In the genomic region with DNA sequence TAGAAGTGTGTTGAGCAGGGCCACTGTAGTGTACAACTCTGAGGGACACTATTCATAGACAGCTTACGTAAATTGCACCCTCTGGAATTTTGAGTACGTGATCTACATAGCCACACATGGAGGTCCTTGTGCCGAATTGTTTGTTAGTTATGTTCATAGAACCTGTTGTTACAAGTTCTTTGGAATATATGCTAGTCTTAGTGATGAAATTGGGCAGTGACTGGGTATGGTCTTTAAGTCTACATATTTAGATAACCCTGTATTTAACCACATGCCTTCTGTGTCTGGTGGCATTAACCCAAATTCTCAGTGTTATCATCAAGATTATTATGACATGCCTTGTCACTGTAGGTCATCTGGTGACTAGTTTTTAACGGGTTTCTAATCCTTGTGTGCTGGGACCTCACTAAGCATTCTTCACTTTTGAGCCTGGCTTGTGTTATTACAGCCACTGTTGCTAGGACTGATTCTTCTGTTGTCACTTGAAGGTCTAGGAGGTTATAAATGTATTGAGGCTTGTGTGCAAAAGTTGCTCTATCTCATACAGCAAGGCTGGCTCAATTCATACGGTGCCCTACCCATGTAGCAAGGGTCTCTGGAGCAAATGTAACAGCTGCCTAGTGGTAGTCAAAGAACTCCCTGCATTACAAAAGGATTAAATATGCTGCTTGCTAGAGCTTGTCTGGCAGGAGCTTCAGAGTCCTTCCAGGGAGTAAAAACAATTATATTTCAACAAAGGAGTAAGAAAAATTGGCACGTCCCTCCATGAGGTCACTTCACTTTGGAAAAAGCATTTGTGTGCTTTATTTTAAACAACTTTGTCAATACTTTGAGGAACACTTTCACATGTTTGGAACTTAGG, we compare ENCODE assay signal across 9 cellular contexts.
A peak's percentile ranks its signal among the peaks of the same experiment; 100 is the strongest.
DNase-seq lines count a peak whose midpoint lies in the region; ATAC-seq and TF ChIP-seq lines count a peak whose summit lies in the region.
"Had no signal": no experiment of that assay in that cellular context is flagged by ENCODE, and none has a peak within 500 bp of the region (broad histone marks: within the 10 kb centered on the region; RNA-seq: fewer than 3 reads in every experiment).

No MANE protein-coding gene starts in this region.

- H3K9me2 ChIP-seq in PC-3 (replicated peaks; ENCODE audit: low read length): no peaks in the 10 kb centered on the region

- no peak overlapping the region for H3K4me2 ChIP-seq in PC-3 (ENCODE audit: low read length)

- no peaks in the 10 kb centered on the region; the same call in 1 of the 2 replicates for H3K4me1 ChIP-seq in PC-3 (ENCODE audit: insufficient read depth, low read length)
- no peaks in the 10 kb centered on the region for H3K4me1 ChIP-seq in foreskin keratinocyte

- H4K20me1 ChIP-seq in PC-3 (ENCODE audit: low read length): no peaks in the 10 kb centered on the region

- no peak for TF ChIP-seq CTCF in PC-3 (conservative IDR thresholded peaks at IDR 0.05; ENCODE audit: low read depth, low read length)
- TF ChIP-seq CTCF in foreskin keratinocyte (conservative IDR thresholded peaks at IDR 0.05): no peak

- H3K9me3 ChIP-seq in PC-3 (ENCODE audit: low read length): no peaks in the 10 kb centered on the region

- no peak overlapping the region for H2AFZ ChIP-seq in PC-3 (ENCODE audit: low read length)

- ATAC-seq in HG02623 (IDR thresholded peaks at IDR 0.05; ENCODE audit: unreplicated experiment): peak; percentile 11
- 0 out of 2 replicates have a peak, but pooled peaks have one; percentile 16 for ATAC-seq in PC-3
- ATAC-seq in foreskin keratinocyte: peak; percentile 77
- no peak for ATAC-seq in stimulated activated memory B cell treated with anti-CD40 and anti-IgM and Interleukin-4, amounts not matched to agents 10 μg/mL and 1 μg/mL and 100 μg/mL, for 72 hours

- H3K36me3 ChIP-seq in PC-3 (ENCODE audit: low read depth, low read length): no peaks in the 10 kb centered on the region

- no peak for DNase-seq in PC-3
- peak; percentile 66 to 88 for DNase-seq in foreskin keratinocyte
- no peak for DNase-seq in stimulated activated naive CD4-positive, alpha-beta T cell treated with Interleukin-2 at 50 U/mL for 16 hours (lab: John Stamatoyannopoulos, UW)
- DNase-seq in inferior parietal cortex (ENCODE audit: extremely low spot score): no peak
- no peak for DNase-seq in NCI-H1694 (lab: John Stamatoyannopoulos, UW)
- DNase-seq: KG1, NCI-H510A treated with DMSO at 0.1 percent for 48 hours had no signal

- H3K79me2 ChIP-seq in PC-3 (ENCODE audit: low read length): no peaks in the 10 kb centered on the region

- peaks cover 39% of the 10 kb centered on the region for H3K4me1 Mint-ChIP-seq in stimulated activated memory B cell treated with anti-CD40 and anti-IgM and Interleukin-4, amounts not matched to agents 10 μg/mL and 1 μg/mL and 100 μg/mL, for 72 hours

- POLR2A ChIA-PET in PC-3 (lab: Charles Lee; ENCODE audit: unreplicated experiment): no interaction called here

- no peak overlapping the region for H3K4me3 Mint-ChIP-seq in stimulated activated memory B cell treated with anti-CD40 and anti-IgM and Interleukin-4, amounts not matched to agents 10 μg/mL and 1 μg/mL and 100 μg/mL, for 72 hours

- H3K9ac ChIP-seq in PC-3 (ENCODE audit: low read length): no peak overlapping the region

- H3K36me3 Mint-ChIP-seq in stimulated activated memory B cell treated with anti-CD40 and anti-IgM and Interleukin-4, amounts not matched to agents 10 μg/mL and 1 μg/mL and 100 μg/mL, for 72 hours: no peaks in the 10 kb centered on the region

- no peaks in the 10 kb centered on the region for H3K27me3 Mint-ChIP-seq in stimulated activated memory B cell treated with anti-CD40 and anti-IgM and Interleukin-4, amounts not matched to agents 10 μg/mL and 1 μg/mL and 100 μg/mL, for 72 hours

- no peaks in the 10 kb centered on the region for H3F3A ChIP-seq in PC-3 (ENCODE audit: low read length, unreplicated experiment)

- H3K27ac Mint-ChIP-seq in stimulated activated memory B cell treated with anti-CD40 and anti-IgM and Interleukin-4, amounts not matched to agents 10 μg/mL and 1 μg/mL and 100 μg/mL, for 72 hours: peak overlapping the region; percentile 82

- no peak overlapping the region for H3K27ac ChIP-seq in PC-3 (ENCODE audit: low read length)
- no peak overlapping the region for H3K27ac ChIP-seq in foreskin keratinocyte

- CTCF ChIA-PET in PC-3 (lab: Charles Lee): no interaction called here

- no peak overlapping the region for H3K4me3 ChIP-seq in PC-3 (ENCODE audit: low read length)

- no peaks in the 10 kb centered on the region for H3K9me3 Mint-ChIP-seq in stimulated activated memory B cell treated with anti-CD40 and anti-IgM and Interleukin-4, amounts not matched to agents 10 μg/mL and 1 μg/mL and 100 μg/mL, for 72 hours

- H3K27me3 ChIP-seq in PC-3 (ENCODE audit: low read length) (no peaks in the 10 kb centered on the region), foreskin keratinocyte (no peaks in the 10 kb centered on the region)

- BruUV-seq in PC-3 (replicated peaks; lab: Mats Ljungman, UMichigan): no TSS peak

- intact Hi-C loops in PC-3 (cut with micrococcal nuclease): loop anchor here (10.0 kb wide), 1 partner anchor 243 kb away; no protein-coding TSS in a partner anchor

Comparison
In these comparisons a context has a peak if more than half of its experiments do, and no peak if none do; other contexts are left out.
1. DNase-seq: peak in foreskin keratinocyte (2 of 2); none in PC-3 (single experiment), stimulated activated naive CD4-positive, alpha-beta T cell treated with Interleukin-2 at 50 U/mL for 16 hours (single experiment), inferior parietal cortex (single experiment) and NCI-H1694 (single experiment).